11 cellular contexts compared by ENCODE assay signal in the genomic region with DNA sequence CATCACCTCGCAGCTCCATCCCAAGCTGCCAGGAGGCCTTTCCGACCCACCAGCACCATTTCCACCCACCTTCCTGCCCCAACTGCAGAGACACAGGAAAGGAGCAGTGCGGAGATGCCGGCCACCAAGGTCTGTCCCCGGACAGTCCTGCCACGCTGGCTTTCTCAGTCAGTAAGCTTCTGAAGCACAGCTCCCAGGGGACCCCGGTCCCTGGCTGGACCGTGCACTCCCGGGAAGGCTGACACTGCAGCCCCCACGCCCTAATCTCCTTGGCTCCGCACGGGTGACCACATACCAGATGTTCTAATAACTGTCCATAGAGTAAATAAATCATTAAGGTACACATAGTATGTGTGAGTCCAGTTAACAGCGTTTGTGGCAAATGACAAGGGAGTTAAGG.
A peak's percentile ranks its signal among the peaks of the same experiment; 100 is the strongest.
DNase-seq lines count a peak whose midpoint lies in the region; ATAC-seq and TF ChIP-seq lines count a peak whose summit lies in the region.
"Had no signal": no experiment of that assay in that cellular context is flagged by ENCODE, and none has a peak within 500 bp of the region (broad histone marks: within the 10 kb centered on the region; RNA-seq: fewer than 3 reads in every experiment).

No MANE protein-coding gene starts in this region.

- H3K4me1 ChIP-seq in PC-9 (replicated peaks; ENCODE audit: insufficient read depth) (peaks cover 34% of the 10 kb centered on the region), esophagus squamous epithelium (peaks cover 15 to 59% (median 20%) of the 10 kb centered on the region in 3 donors)

- peak overlapping the region; percentile 69 for H3K27ac Mint-ChIP-seq in progenitor cell of endocrine pancreas

- DNase-seq in AG20443 (ENCODE audit: low spot score) (peak; percentile 51), PC-9 (no peak), esophagus squamous epithelium (lab: John Stamatoyannopoulos, UW) (no peak), progenitor cell of endocrine pancreas (ENCODE audit: low spot score, unreplicated experiment) (no peak)
- DNase-seq in activated CD4-positive, CD25-positive, alpha-beta regulatory T cell (lab: John Stamatoyannopoulos, UW) = no peak
- DNase-seq: C1 segment of cervical spinal cord, caudate nucleus, NCI-H1092 had no signal

- peaks cover 3% of the 10 kb centered on the region for H3K4me1 Mint-ChIP-seq in progenitor cell of endocrine pancreas (ENCODE audit: low read depth)

- peaks cover 58% of the 10 kb centered on the region for H3K79me2 ChIP-seq in PC-9 (ENCODE audit: low read depth)

- peaks cover 33% of the 10 kb centered on the region for H4K20me1 ChIP-seq in PC-9 (ENCODE audit: insufficient read depth)

- no peak overlapping the region for H2AFZ ChIP-seq in PC-9

- H3F3A ChIP-seq in PC-9 (ENCODE audit: insufficient read depth, low read depth) = peaks cover 27% of the 10 kb centered on the region

- 0 out of 2 replicates have a peak overlapping the region, but pooled peaks have one; percentile 82 for H3K4me2 ChIP-seq in PC-9

- H3K4me3 ChIP-seq in PC-9 (no peak overlapping the region), esophagus squamous epithelium (no peak overlapping the region)

- H3K27ac ChIP-seq in PC-9 (no peak overlapping the region), esophagus squamous epithelium (peak overlapping the region; percentile 31 to 90 (median 69))

- H3K27me3 ChIP-seq in PC-9 (ENCODE audit: insufficient read depth, low read depth) (no peaks in the 10 kb centered on the region), esophagus squamous epithelium (no peaks in the 10 kb centered on the region)

- intact Hi-C loops in PC-9 (cut with micrococcal nuclease; ENCODE audit: unreplicated experiment) (no loop called here), esophagus squamous epithelium (cut with DNase I) (no loop called here)

- TF ChIP-seq CTCF in PC-9 (conservative IDR thresholded peaks at IDR 0.05) (no peak), esophagus squamous epithelium (IDR thresholded peaks at IDR 0.05) (no peak), progenitor cell of endocrine pancreas (IDR thresholded peaks at IDR 0.05; ENCODE audit: unreplicated experiment) (no peak)

- CTCF ChIA-PET in PC-9 (lab: Charles Lee) = interaction anchor here (0.5 kb wide), 1 partner anchor 56 kb away, joined by 8 read pairs; no protein-coding TSS in a partner anchor

- no peaks in the 10 kb centered on the region for H3K9me2 ChIP-seq in PC-9 (ENCODE audit: insufficient read depth)

- H3K36me3 ChIP-seq in PC-9 (ENCODE audit: low read depth) (no peaks in the 10 kb centered on the region; the same call in 1 of the 2 replicates), esophagus squamous epithelium (peaks cover 0 to 69% (median 0%) of the 10 kb centered on the region in 3 donors)

- H3K9me3 ChIP-seq in PC-9 (ENCODE audit: insufficient read depth, low read depth) = no peaks in the 10 kb centered on the region
- H3K9me3 ChIP-seq in esophagus squamous epithelium = no peaks in the 10 kb centered on the region

- no peak overlapping the region for H3K4me3 Mint-ChIP-seq in progenitor cell of endocrine pancreas (ENCODE audit: low read depth)

- TF ChIP-seq POLR2A in esophagus squamous epithelium (IDR thresholded peaks at IDR 0.05) (no peak), GM18505 (IDR thresholded peaks at IDR 0.05; ENCODE audit: borderline replicate concordance, extremely low read depth, insufficient read depth, insufficient read length) (no peak)

- no peaks in the 10 kb centered on the region for H3K9me3 Mint-ChIP-seq in progenitor cell of endocrine pancreas (ENCODE audit: low read depth)

- ATAC-seq in HG02798 (IDR thresholded peaks at IDR 0.05; ENCODE audit: poor library complexity, unreplicated experiment) (no peak), GM18498 (IDR thresholded peaks at IDR 0.05; ENCODE audit: unreplicated experiment) (no peak), GM18505 (IDR thresholded peaks at IDR 0.05; ENCODE audit: unreplicated experiment) (no peak)

- peaks cover 13% of the 10 kb centered on the region for H3K36me3 Mint-ChIP-seq in progenitor cell of endocrine pancreas (ENCODE audit: insufficient read depth)

- no TSS peak for BruUV-seq in PC-9 (replicated peaks; lab: Mats Ljungman, UMichigan)

- POLR2A ChIA-PET in PC-9 (lab: Charles Lee; ENCODE audit: unreplicated experiment) = interaction anchor here (0.7 kb wide), 1 partner anchor 86 kb away, joined by 7 read pairs; no protein-coding TSS in a partner anchor

- 50 to 64% methylated on average over 1 to 3 of the region's 13 CpGs for WGBS in esophagus squamous epithelium, 2 donors

- no peaks in the 10 kb centered on the region for H3K27me3 Mint-ChIP-seq in progenitor cell of endocrine pancreas
